ENCODE assay signal across 30 cellular contexts in genomic region chr19:56290104-56290503, GRCh38. TPM values are rescaled to one million over a fixed set of nuclear protein-coding genes. Genes with fewer than 3 reads are reported as not detected.
"Had no signal": no experiment of that assay in that cellular context is flagged by ENCODE, and none has a peak within 500 bp of the region (broad histone marks: within the 10 kb centered on the region; RNA-seq: fewer than 3 reads in every experiment).

No MANE protein-coding gene starts in this region.

- H3K27me3 ChIP-seq: stomach, suprapubic skin, testis, thyroid gland, tibial artery, tibial nerve, transverse colon, upper lobe of left lung, upper lobe of right lung, uterus, vagina had no signal

- H3K4me3 ChIP-seq: stomach, suprapubic skin, testis, thoracic aorta, thyroid gland, tibial artery, tibial nerve, transverse colon, upper lobe of left lung, upper lobe of right lung, uterus, vagina had no signal

- H3K27ac ChIP-seq: stomach, suprapubic skin, testis, thoracic aorta, thyroid gland, tibial artery, tibial nerve, transverse colon, upper lobe of left lung, upper lobe of right lung, uterus, vagina had no signal

- H3K9me3 ChIP-seq: stomach, suprapubic skin, testis, thoracic aorta, thyroid gland, tibial artery, transverse colon, upper lobe of left lung, upper lobe of right lung, uterus, vagina had no signal

- H3K4me1 ChIP-seq: stomach, testis, thyroid gland, tibial artery, tibial nerve, transverse colon, upper lobe of left lung, upper lobe of right lung, uterus, vagina had no signal

- H3K36me3 ChIP-seq: thoracic aorta, thyroid gland, transverse colon, upper lobe of right lung, uterus, vagina had no signal

- FAIRE-seq: urothelium cell line had no signal

- ATAC-seq: stimulated activated effector memory CD8-positive, alpha-beta T cell treated with anti-CD3 and anti-CD28 coated beads, Interleukin-12 subunit alpha, Interleukin-12 subunit beta, amount 100 ng/mL, for 72 hours; stimulated activated memory B cell treated with anti-CD40 and anti-IgM and Interleukin-4, amounts not matched to agents 10 μg/mL and 1 μg/mL and 100 μg/mL, for 72 hours; stimulated activated naive B cell treated with anti-CD40 and anti-IgM and Interleukin-4, amounts not matched to agents 10 μg/mL and 1 μg/mL and 100 μg/mL, for 72 hours; stimulated activated naive CD8-positive, alpha-beta T cell treated with anti-CD3 and anti-CD28 coated beads, Interleukin-15, amount 100 ng/mL, for 72 hours; stimulated activated naive CD8-positive, alpha-beta T cell treated with anti-CD3 and anti-CD28 coated beads, Interleukin-15, Interleukin-2, amounts not matched to agents 100 U/mL and 50 U/mL, for 24 hours; upper lobe of right lung had no signal

- DNase-seq: stimulated activated CD4-positive, alpha-beta T cell treated with anti-CD3 and anti-CD28 coated beads, Interleukin-2, amount 100 ng/mL, for 48 hours; stimulated activated CD4-positive, alpha-beta T cell treated with anti-CD3 and anti-CD28 coated beads, Interleukin-4, amount 100 ng/mL, for 1 hour; stimulated activated CD4-positive, alpha-beta T cell treated with anti-CD3 and anti-CD28 coated beads, Interleukin-4, amount 100 ng/mL, for 24 hours; stimulated activated CD4-positive, alpha-beta T cell treated with anti-CD3 and anti-CD28 coated beads, Interleukin-4, amount 100 ng/mL, for 4 hours; stimulated activated CD8-positive, alpha-beta memory T cell treated with anti-CD3 and anti-CD28 coated beads, Interleukin-4, amount 100 ng/mL, for 48 hours; stimulated activated naive B cell treated with anti-CD40 and anti-IgM and Interleukin-4, amounts not matched to agents 10 μg/mL and 1 μg/mL and 100 μg/mL, for 72 hours; stimulated activated naive CD4-positive, alpha-beta T cell; stimulated activated naive CD4-positive, alpha-beta T cell treated with Interleukin-2 at 50 U/mL for 16 hours; stimulated activated naive CD8-positive, alpha-beta T cell treated with anti-CD3 and anti-CD28 coated beads, Interleukin-15, amount 100 ng/mL, for 72 hours; stimulated activated naive CD8-positive, alpha-beta T cell treated with anti-CD3 and anti-CD28 coated beads, Interleukin-15, Interleukin-2, amounts not matched to agents 100 U/mL and 50 U/mL, for 24 hours; stomach; substantia nigra; testis; thyroid gland; tibial artery; transverse colon; trophoblast cell; upper lobe of left lung; upper lobe of right lung; uterus had no signal

RNA-seq across cellular contexts. Expression of gene EDDM13, which starts 17.6 kb away (rescaled TPM):
- total RNA-seq: stomach, temporal lobe, thoracic aorta, tibial nerve, transverse colon, ureter, urinary bladder, uterus had no signal
